ENCODE assay signal across 7 cellular contexts in genomic region chr6:37221585-37222124, GRCh38.
DNase-seq lines count a peak whose midpoint lies in the region; ATAC-seq and TF ChIP-seq lines count a peak whose summit lies in the region.

No MANE protein-coding gene starts in this region.

- no peaks in the 10 kb centered on the region for H3K4me1 ChIP-seq in RWPE2 (ENCODE audit: insufficient read depth, poor library complexity, severe bottlenecking)

- TF ChIP-seq CTCF in RWPE2 (IDR thresholded peaks at IDR 0.05; ENCODE audit: poor library complexity, severe bottlenecking) (no peak), fibroblast of pulmonary artery (IDR thresholded peaks at IDR 0.05; ENCODE audit: low read length, missing control alignments) (no peak)

- H3K36me3 ChIP-seq in RWPE2 (ENCODE audit: low read depth): no peaks in the 10 kb centered on the region

- H3K27ac ChIP-seq in RWPE2 (ENCODE audit: poor library complexity, severe bottlenecking): peak overlapping the region; percentile 6
- peak overlapping the region in 5 of 21 experiments; percentile 3 to 72 (median 35) for H3K27ac ChIP-seq in skin epidermis

- H3K4me3 ChIP-seq in RWPE2 (ENCODE audit: severe bottlenecking) (peak overlapping the region; percentile 36), fibroblast of pulmonary artery (replicated peaks; ENCODE audit: low read depth, low read length) (peak overlapping the region; percentile 63), skin epidermis (peak overlapping the region; percentile 42 to 70 (median 56))

- no peaks in the 10 kb centered on the region for H3K27me3 ChIP-seq in RWPE2 (ENCODE audit: insufficient read depth, poor library complexity, severe bottlenecking)

- peak; percentile 3 for ATAC-seq in GM21786 (IDR thresholded peaks at IDR 0.05; ENCODE audit: unreplicated experiment)
- no peak for ATAC-seq in RWPE2 (ENCODE audit: low read depth)
- no peak for ATAC-seq in GM18873 (IDR thresholded peaks at IDR 0.05; ENCODE audit: low FRiP score, unreplicated experiment)

- no peaks in the 10 kb centered on the region for H3K9me3 ChIP-seq in RWPE2 (ENCODE audit: severe bottlenecking)

- intact Hi-C loops in head of caudate nucleus (cut with DNase I): no loop called here

- DNase-seq in RWPE2 (ENCODE audit: low spot score): no peak
- no peak for DNase-seq in fibroblast of pulmonary artery (ENCODE audit: low read depth)
- DNase-seq in head of caudate nucleus: no peak
- no peak for DNase-seq in LoVo (ENCODE audit: low spot score)
